Comparison of ENCODE assay signal across 12 cellular contexts in genomic region chr19:1412995-1413889, GRCh38. TPM values are rescaled to one million over a fixed set of nuclear protein-coding genes. Genes with fewer than 3 reads are reported as not detected.
DNase-seq lines count a peak whose midpoint lies in the region; ATAC-seq lines count a peak whose summit lies in the region.
"Had no signal": no experiment of that assay in that cellular context is flagged by ENCODE, and none has a peak within 500 bp of the region (broad histone marks: within the 10 kb centered on the region; RNA-seq: fewer than 3 reads in every experiment).

No MANE protein-coding gene starts in this region.

- peaks cover 31% of the 10 kb centered on the region for H3K36me3 Mint-ChIP-seq in activated naive CD4-positive, alpha-beta T cell treated with anti-CD3 and anti-CD28 coated beads for 36 hours (ENCODE audit: low read depth)
- H3K36me3 Mint-ChIP-seq in activated naive CD4-positive, alpha-beta T cell treated with anti-CD3 and anti-CD28 coated beads, Interleukin-2, amount 10 ng/mL, durations not matched to agents 7 days and 5 days, result peaks cover 33% of the 10 kb centered on the region
- H3K36me3 Mint-ChIP-seq in activated T-helper 17 cell treated with anti-CD3 and anti-CD28 coated beads, Interleukin-2, amount 50 U/mL, for 72 hours (ENCODE audit: low read depth), result peaks cover 84% of the 10 kb centered on the region

- H3K4me3 Mint-ChIP-seq in activated naive CD4-positive, alpha-beta T cell treated with anti-CD3 and anti-CD28 coated beads for 36 hours, result no peak overlapping the region
- H3K4me3 Mint-ChIP-seq in activated naive CD4-positive, alpha-beta T cell treated with anti-CD3 and anti-CD28 coated beads, Interleukin-2, amount 10 ng/mL, durations not matched to agents 7 days and 5 days, result no peak overlapping the region
- peak overlapping the region; percentile 53 for H3K4me3 Mint-ChIP-seq in activated T-helper 17 cell treated with anti-CD3 and anti-CD28 coated beads, Interleukin-2, amount 50 U/mL, for 72 hours
- peak overlapping the region; percentile 22 to 36 for H3K4me3 Mint-ChIP-seq in stimulated activated naive CD8-positive, alpha-beta T cell treated with anti-CD3 and anti-CD28 coated beads, Interleukin-15, amount 100 ng/mL, for 72 hours

- peak; percentile 30 for ATAC-seq in activated T-helper 17 cell treated with anti-CD3 and anti-CD28 coated beads, Interleukin-2, amount 50 U/mL, for 72 hours (replicated peaks)
- ATAC-seq in stimulated activated naive CD8-positive, alpha-beta T cell treated with anti-CD3 and anti-CD28 coated beads, Interleukin-15, amount 100 ng/mL, for 72 hours, result no peak
- ATAC-seq: heart left ventricle, sciatic nerve had no signal

- H3K4me1 Mint-ChIP-seq in activated naive CD4-positive, alpha-beta T cell treated with anti-CD3 and anti-CD28 coated beads for 36 hours (ENCODE audit: low read depth), result peaks cover 78% of the 10 kb centered on the region
- peaks cover 62% of the 10 kb centered on the region for H3K4me1 Mint-ChIP-seq in activated naive CD4-positive, alpha-beta T cell treated with anti-CD3 and anti-CD28 coated beads, Interleukin-2, amount 10 ng/mL, durations not matched to agents 7 days and 5 days
- H3K4me1 Mint-ChIP-seq in activated T-helper 17 cell treated with anti-CD3 and anti-CD28 coated beads, Interleukin-2, amount 50 U/mL, for 72 hours, result peaks cover 42% of the 10 kb centered on the region
- H3K4me1 Mint-ChIP-seq in stimulated activated naive CD8-positive, alpha-beta T cell treated with anti-CD3 and anti-CD28 coated beads, Interleukin-15, amount 100 ng/mL, for 72 hours, result peaks cover 88% of the 10 kb centered on the region

- peak overlapping the region; percentile 88 for H3K27ac ChIP-seq in layer of hippocampus (ENCODE audit: low read depth, low read length)

- H3K27ac Mint-ChIP-seq in activated naive CD4-positive, alpha-beta T cell treated with anti-CD3 and anti-CD28 coated beads for 36 hours, result peak overlapping the region; percentile 53
- H3K27ac Mint-ChIP-seq in activated naive CD4-positive, alpha-beta T cell treated with anti-CD3 and anti-CD28 coated beads, Interleukin-2, amount 10 ng/mL, durations not matched to agents 7 days and 5 days, result no peak overlapping the region
- H3K27ac Mint-ChIP-seq in activated T-helper 17 cell treated with anti-CD3 and anti-CD28 coated beads, Interleukin-2, amount 50 U/mL, for 72 hours, result peak overlapping the region; percentile 90
- H3K27ac Mint-ChIP-seq in stimulated activated naive CD8-positive, alpha-beta T cell treated with anti-CD3 and anti-CD28 coated beads, Interleukin-15, amount 100 ng/mL, for 72 hours, result peak overlapping the region; percentile 42 to 86

- CTCF ChIA-PET in activated naive CD4-positive, alpha-beta T cell treated with anti-CD3 and anti-CD28 coated beads for 36 hours (lab: Charles Lee), result interaction anchor here (0.5 to 1.0 kb wide), 3 partner anchors 9 to 37 kb away, joined by 3 to 4 read pairs (median 3); no protein-coding TSS in a partner anchor
- CTCF ChIA-PET in activated naive CD4-positive, alpha-beta T cell treated with anti-CD3 and anti-CD28 coated beads, Interleukin-2, amount 10 ng/mL, durations not matched to agents 7 days and 5 days (lab: Charles Lee), result interaction anchor here (0.6 to 1.4 kb wide), 2 partner anchors 24 to 49 kb away, joined by 3 to 4 read pairs; no protein-coding TSS in a partner anchor

- intact Hi-C loops in activated naive CD4-positive, alpha-beta T cell treated with anti-CD3 and anti-CD28 coated beads for 36 hours (cut with micrococcal nuclease), result no loop called here

- no peaks in the 10 kb centered on the region for H3K9me3 Mint-ChIP-seq in activated naive CD4-positive, alpha-beta T cell treated with anti-CD3 and anti-CD28 coated beads for 36 hours
- H3K9me3 Mint-ChIP-seq in activated naive CD4-positive, alpha-beta T cell treated with anti-CD3 and anti-CD28 coated beads, Interleukin-2, amount 10 ng/mL, durations not matched to agents 7 days and 5 days, result no peaks in the 10 kb centered on the region
- no peaks in the 10 kb centered on the region for H3K9me3 Mint-ChIP-seq in activated T-helper 17 cell treated with anti-CD3 and anti-CD28 coated beads, Interleukin-2, amount 50 U/mL, for 72 hours
- no peaks in the 10 kb centered on the region for H3K9me3 Mint-ChIP-seq in stimulated activated naive CD8-positive, alpha-beta T cell treated with anti-CD3 and anti-CD28 coated beads, Interleukin-15, amount 100 ng/mL, for 72 hours

- H3K27me3 Mint-ChIP-seq in activated naive CD4-positive, alpha-beta T cell treated with anti-CD3 and anti-CD28 coated beads for 36 hours (ENCODE audit: low read depth), result no peaks in the 10 kb centered on the region
- H3K27me3 Mint-ChIP-seq in activated naive CD4-positive, alpha-beta T cell treated with anti-CD3 and anti-CD28 coated beads, Interleukin-2, amount 10 ng/mL, durations not matched to agents 7 days and 5 days, result no peaks in the 10 kb centered on the region
- H3K27me3 Mint-ChIP-seq in activated T-helper 17 cell treated with anti-CD3 and anti-CD28 coated beads, Interleukin-2, amount 50 U/mL, for 72 hours, result no peaks in the 10 kb centered on the region
- no peaks in the 10 kb centered on the region for H3K27me3 Mint-ChIP-seq in stimulated activated naive CD8-positive, alpha-beta T cell treated with anti-CD3 and anti-CD28 coated beads, Interleukin-15, amount 100 ng/mL, for 72 hours

- no peaks in the 10 kb centered on the region for H3K27me3 ChIP-seq in layer of hippocampus (ENCODE audit: control insufficient read depth, insufficient read depth, low read length)
- H3K27me3 ChIP-seq: heart left ventricle had no signal

- no peak for DNase-seq in activated naive CD4-positive, alpha-beta T cell treated with anti-CD3 and anti-CD28 coated beads for 36 hours
- no peak for DNase-seq in activated naive CD4-positive, alpha-beta T cell treated with anti-CD3 and anti-CD28 coated beads, Interleukin-2, amount 10 ng/mL, durations not matched to agents 7 days and 5 days
- no peak for DNase-seq in stimulated activated naive CD8-positive, alpha-beta T cell treated with anti-CD3 and anti-CD28 coated beads, Interleukin-15, amount 100 ng/mL, for 72 hours
- DNase-seq in NCI-H2081 treated with DMSO at 0.1 percent for 48 hours (lab: John Stamatoyannopoulos, UW) (no peak), T1000 (lab: John Stamatoyannopoulos, UW) (no peak), retina (no peak)
- DNase-seq: activated effector memory CD4-positive, alpha-beta T cell treated with Interleukin-2 at 50 U/mL for 16 hours had no signal

RNA-seq across cellular contexts. Expression of gene DAZAP1, which starts 5.9 kb away (rescaled TPM):
- total RNA-seq in activated naive CD4-positive, alpha-beta T cell treated with anti-CD3 and anti-CD28 coated beads for 36 hours, result 100 to 1,000 TPM; 253 to 265 TPM
- total RNA-seq in activated T-helper 17 cell treated with anti-CD3 and anti-CD28 coated beads, Interleukin-2, amount 50 U/mL, for 72 hours, result 100 to 1,000 TPM; 161 to 271 TPM

RNA-seq across cellular contexts. Expression of gene GAMT, which starts 11.9 kb away (rescaled TPM):
- total RNA-seq in activated naive CD4-positive, alpha-beta T cell treated with anti-CD3 and anti-CD28 coated beads for 36 hours, result 10 to 100 TPM; 23.5 to 25.0 TPM
- total RNA-seq in activated T-helper 17 cell treated with anti-CD3 and anti-CD28 coated beads, Interleukin-2, amount 50 U/mL, for 72 hours, result 10 to 100 TPM in 1 of 2 donors, 1 to 10 TPM in 1; 4.9 to 11.2 TPM

RNA-seq across cellular contexts. Expression of gene RPS15, which starts 25.0 kb away (rescaled TPM):
- total RNA-seq in activated naive CD4-positive, alpha-beta T cell treated with anti-CD3 and anti-CD28 coated beads for 36 hours, result 1,000 to 10,000 TPM; 1,902 to 1,906 TPM
- 1,000 to 10,000 TPM; 1,611 to 1,688 TPM for total RNA-seq in activated T-helper 17 cell treated with anti-CD3 and anti-CD28 coated beads, Interleukin-2, amount 50 U/mL, for 72 hours

RNA-seq across cellular contexts. Expression of gene NDUFS7, which starts 29.5 kb away (rescaled TPM):
- 100 to 1,000 TPM; 138 to 148 TPM for total RNA-seq in activated naive CD4-positive, alpha-beta T cell treated with anti-CD3 and anti-CD28 coated beads for 36 hours
- total RNA-seq in activated T-helper 17 cell treated with anti-CD3 and anti-CD28 coated beads, Interleukin-2, amount 50 U/mL, for 72 hours, result 10 to 100 TPM; 51.5 to 87.9 TPM

RNA-seq across cellular contexts. Expression of gene APC2, which starts 36.7 kb away (rescaled TPM):
- total RNA-seq in activated naive CD4-positive, alpha-beta T cell treated with anti-CD3 and anti-CD28 coated beads for 36 hours, result under 1 TPM; 0.07 to 0.12 TPM
- under 1 TPM; 0.04 to 0.21 TPM for total RNA-seq in activated T-helper 17 cell treated with anti-CD3 and anti-CD28 coated beads, Interleukin-2, amount 50 U/mL, for 72 hours
- total RNA-seq: RPMI7951 had no signal

Comparison
In these comparisons a context has a peak if more than half of its experiments do, and no peak if none do; other contexts are left out.
1. H3K4me3 Mint-ChIP-seq: peak in activated T-helper 17 cell treated with anti-CD3 and anti-CD28 coated beads, Interleukin-2, amount 50 U/mL, for 72 hours (single experiment) and stimulated activated naive CD8-positive, alpha-beta T cell treated with anti-CD3 and anti-CD28 coated beads, Interleukin-15, amount 100 ng/mL, for 72 hours (2 of 2); none in activated naive CD4-positive, alpha-beta T cell treated with anti-CD3 and anti-CD28 coated beads for 36 hours (single experiment) and activated naive CD4-positive, alpha-beta T cell treated with anti-CD3 and anti-CD28 coated beads, Interleukin-2, amount 10 ng/mL, durations not matched to agents 7 days and 5 days (single experiment).